8 cellular contexts compared by ENCODE assay signal in the genomic region with DNA sequence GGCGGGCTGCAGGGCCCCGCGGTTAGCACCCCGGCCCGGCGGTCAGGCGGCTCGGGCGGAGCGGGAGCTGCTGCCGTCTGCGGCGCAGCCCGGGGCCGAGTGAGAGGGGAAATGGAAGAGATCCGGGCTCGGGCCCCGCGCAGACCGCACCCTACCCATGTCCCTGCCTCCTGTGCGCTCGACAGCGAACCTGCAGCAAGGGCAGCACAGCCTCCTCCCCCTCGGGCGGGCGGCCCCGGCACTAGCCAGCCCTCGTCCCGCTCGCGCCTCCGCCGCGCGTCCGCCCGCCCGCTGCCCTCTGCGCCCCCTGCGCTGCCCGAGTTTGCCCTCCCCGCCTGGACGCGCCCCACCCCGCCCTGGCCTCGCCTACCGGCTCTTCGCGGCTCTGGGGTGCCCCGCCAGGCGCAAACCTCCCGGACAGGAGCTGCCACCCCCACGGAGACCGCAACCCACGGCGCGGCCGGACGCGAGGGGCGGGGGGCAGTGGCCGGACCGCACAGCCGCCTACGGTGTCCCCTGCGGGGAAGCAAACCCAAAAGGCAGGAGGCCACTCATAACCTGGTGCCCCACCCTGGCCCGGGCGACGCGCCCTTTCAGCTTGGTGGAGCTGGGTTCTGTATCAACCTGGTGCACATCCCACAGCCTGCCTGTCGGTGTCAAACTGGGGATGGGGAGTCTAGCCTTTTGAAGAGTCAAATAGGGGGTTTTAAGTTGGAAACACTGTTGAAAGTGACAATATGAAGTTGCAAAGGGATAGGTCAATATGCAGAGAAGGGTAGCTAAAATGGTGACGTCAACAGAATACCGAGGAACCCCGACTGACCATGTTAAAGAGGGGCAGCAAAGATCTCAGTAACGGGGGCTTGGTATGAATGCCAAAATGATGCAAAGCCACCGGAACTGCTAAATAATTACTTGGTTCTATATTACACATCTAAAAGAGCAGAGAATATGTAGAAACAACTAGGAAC. TPM values are rescaled to one million over a fixed set of nuclear protein-coding genes. Genes with fewer than 3 reads are reported as not detected.
DNase-seq lines count a peak whose midpoint lies in the region; ATAC-seq and TF ChIP-seq lines count a peak whose summit lies in the region.

A gene (minus strand): TSS at position 101 of the 971 bp plus-strand sequence. CDS start 454 bp downstream, outside the sequence.

- peak within 1 kb of the TSS; percentile 51; the same call in 1 of the 2 replicates for H3K4me3 ChIP-seq in ACC112 (ENCODE audit: low read depth, low read length)
- H3K4me3 ChIP-seq in H7 (ENCODE audit: insufficient read depth, low read depth, low read length), result peak within 1 kb of the TSS; percentile 33
- H3K4me3 ChIP-seq in body of pancreas, result no peak within 1 kb of the TSS
- H3K4me3 ChIP-seq in mesodermal cell (ENCODE audit: extremely low read depth, insufficient read depth, low read length, poor library complexity, severe bottlenecking), result peak within 1 kb of the TSS; percentile 9

- TF ChIP-seq CTCF in body of pancreas (IDR thresholded peaks at IDR 0.05), result no peak

- H3K9me3 ChIP-seq in body of pancreas (no peaks in the 10 kb centered on the region), mesodermal cell (ENCODE audit: control insufficient read depth, low read length) (no peaks in the 10 kb centered on the region)

- DNase-seq in H7, result peak; percentile 89
- DNase-seq in body of pancreas, result peak in 3 of 4 donors; percentile 29 to 40 (median 34)
- DNase-seq in GF-D8 (lab: John Stamatoyannopoulos, UW), result no peak
- no peak for DNase-seq in sciatic nerve (ENCODE audit: low spot score)

- no peaks in the 10 kb centered on the region for H3K79me2 ChIP-seq in ACC112 (ENCODE audit: control insufficient read depth, insufficient read depth, low read length, unreplicated experiment)

- H3K27me3 ChIP-seq in ACC112 (ENCODE audit: insufficient read depth, low read length) (peaks cover 74% of the 10 kb centered on the region), H7 (ENCODE audit: control insufficient read depth, insufficient read depth, low read length) (peaks cover 73% of the 10 kb centered on the region), body of pancreas (peaks cover 5 to 28% of the 10 kb centered on the region in 2 donors)

- peaks cover 9% of the 10 kb centered on the region for H3K4me1 ChIP-seq in ACC112 (ENCODE audit: control insufficient read depth, insufficient read depth, low read length, unreplicated experiment)
- peaks cover 45% of the 10 kb centered on the region for H3K4me1 ChIP-seq in body of pancreas
- H3K4me1 ChIP-seq in mesodermal cell (ENCODE audit: control insufficient read depth, insufficient read depth, low read length, poor library complexity, severe bottlenecking), result peaks cover 12% of the 10 kb centered on the region

- intact Hi-C loops in body of pancreas (cut with DNase I), result no loop called here
- intact Hi-C loops in sciatic nerve (cut with DNase I), result no loop called here

- ATAC-seq in body of pancreas, result no peak
- no peak for ATAC-seq in GM21717 (IDR thresholded peaks at IDR 0.05; ENCODE audit: unreplicated experiment)
- ATAC-seq in sciatic nerve, result no peak
- ATAC-seq in HG03095 (IDR thresholded peaks at IDR 0.05; ENCODE audit: unreplicated experiment), result no peak

- 3 to 11% methylated on average over 13 to 70 of the region's 76 CpGs for WGBS in body of pancreas, 2 donors
- WGBS in mesodermal cell (ENCODE audit: insufficient coverage in 2 of 2), 2 experiments, result 2 to 4% methylated on average over 39 to 71 of the region's 76 CpGs

- H2AFZ ChIP-seq in ACC112 (ENCODE audit: low read length, unreplicated experiment), result no peak within 1 kb of the TSS

- H3K36me3 ChIP-seq in ACC112 (ENCODE audit: insufficient read depth, low read length), result no peaks in the 10 kb centered on the region
- no peaks in the 10 kb centered on the region for H3K36me3 ChIP-seq in H7 (replicated peaks; ENCODE audit: control insufficient read depth, insufficient read depth, low read length)
- H3K36me3 ChIP-seq in body of pancreas (replicated peaks in 1 of 2; ENCODE audit: insufficient read depth in 1 of 2, low read depth in 2 of 2), result no peaks in the 10 kb centered on the region
- no peaks in the 10 kb centered on the region for H3K36me3 ChIP-seq in mesodermal cell (ENCODE audit: control insufficient read depth, insufficient read depth, low read length)

- no peak for TF ChIP-seq POLR2A in body of pancreas (IDR thresholded peaks at IDR 0.05)

- H3K27ac ChIP-seq in ACC112 (ENCODE audit: low read depth, low read length) (no peak within 1 kb of the TSS), body of pancreas (no peak within 1 kb of the TSS), mesodermal cell (ENCODE audit: low read depth, low read length, severe bottlenecking) (no peak within 1 kb of the TSS)

RNA-seq across cellular contexts. Expression of the gene that starts here (rescaled TPM):
- 1.1 TPM in 2 replicates for total RNA-seq in H7 (2014; rRNA removed; shearing (Covaris generic))
- total RNA-seq in body of pancreas, result 1 to 10 TPM in 1 of 2 donors, not detected in 1; 1.0 TPM
- not detected for polyA plus RNA-seq in mesodermal cell (2013, experiment 1 of 2)
- polyA plus RNA-seq in mesodermal cell (2013, experiment 2 of 2), result not detected
- 0.22 TPM for total RNA-seq in sciatic nerve

Comparison
In these comparisons a context has a peak if more than half of its experiments do, and no peak if none do; other contexts are left out.
1. H3K4me3 ChIP-seq: peak in ACC112 (single experiment), H7 (single experiment) and mesodermal cell (single experiment); none in body of pancreas (0 of 2).
2. DNase-seq: peak in H7 (single experiment) and body of pancreas (3 of 4); none in GF-D8 (single experiment) and sciatic nerve (single experiment).